18 cellular contexts compared by ENCODE assay signal in genomic region chr3:47525617-47526016, GRCh38. TPM values are rescaled to one million over a fixed set of nuclear protein-coding genes. Genes with fewer than 3 reads are reported as not detected.
A peak's percentile ranks its signal among the peaks of the same experiment; 100 is the strongest.
DNase-seq lines count a peak whose midpoint lies in the region; ATAC-seq and TF ChIP-seq lines count a peak whose summit lies in the region.
"Had no signal": no experiment of that assay in that cellular context is flagged by ENCODE, and none has a peak within 500 bp of the region (broad histone marks: within the 10 kb centered on the region; RNA-seq: fewer than 3 reads in every experiment).

No MANE protein-coding gene starts in this region.

- no peak overlapping the region for H3K27ac Mint-ChIP-seq in memory B cell
- H3K27ac Mint-ChIP-seq: B cell; CD4-positive, alpha-beta memory T cell had no signal

- no peaks in the 10 kb centered on the region for H4K20me1 ChIP-seq in BLaER1
- H4K20me1 ChIP-seq in osteoblast (ENCODE audit: insufficient read depth, low read length): no peaks in the 10 kb centered on the region

- no peak overlapping the region for H3K27ac ChIP-seq in BLaER1
- no peak overlapping the region for H3K27ac ChIP-seq in osteoblast (ENCODE audit: low read depth, low read length)
- H3K27ac ChIP-seq: 22Rv1, GM23248 had no signal

- H3K27me3 ChIP-seq in BLaER1 (no peaks in the 10 kb centered on the region), osteoblast (ENCODE audit: insufficient read depth, low read length) (no peaks in the 10 kb centered on the region)

- H3K4me2 ChIP-seq in BLaER1 (peak overlapping the region; percentile 36; the same call in 1 of the 2 replicates), osteoblast (ENCODE audit: insufficient read depth, low read length) (no peak overlapping the region)

- peaks cover 33% of the 10 kb centered on the region for H3K4me1 ChIP-seq in BLaER1
- no peaks in the 10 kb centered on the region for H3K4me1 ChIP-seq in osteoblast (ENCODE audit: insufficient read depth, low read length)

- no peaks in the 10 kb centered on the region for H3K36me3 ChIP-seq in BLaER1
- no peaks in the 10 kb centered on the region for H3K36me3 ChIP-seq in osteoblast (ENCODE audit: insufficient read depth, low read length)

- H3K36me3 Mint-ChIP-seq in memory B cell: peaks cover 5% of the 10 kb centered on the region

- peaks cover 10% of the 10 kb centered on the region for H3K4me1 Mint-ChIP-seq in memory B cell

- no peak overlapping the region for H2AFZ ChIP-seq in osteoblast (ENCODE audit: low read length)
- H2AFZ ChIP-seq: GM23248 had no signal

- H3K9me3 ChIP-seq in BLaER1 (peaks cover 24% of the 10 kb centered on the region), osteoblast (ENCODE audit: low read depth, low read length) (no peaks in the 10 kb centered on the region)

- no peak overlapping the region for H3K4me3 Mint-ChIP-seq in memory B cell
- H3K4me3 Mint-ChIP-seq: B cell; CD4-positive, alpha-beta memory T cell had no signal

- no peak for TF ChIP-seq CTCF in osteoblast (IDR thresholded peaks at IDR 0.05; ENCODE audit: extremely low read depth, low read depth, low read length)

- H3K9me3 Mint-ChIP-seq in memory B cell: peaks cover 4% of the 10 kb centered on the region

- H3K4me3 ChIP-seq in BLaER1 (no peak overlapping the region), osteoblast (ENCODE audit: insufficient read depth, low read length) (no peak overlapping the region)
- H3K4me3 ChIP-seq: GM23248 had no signal

- H3K79me2 ChIP-seq in osteoblast (ENCODE audit: insufficient read depth, low read length): no peaks in the 10 kb centered on the region

- H3K27me3 Mint-ChIP-seq in memory B cell: no peaks in the 10 kb centered on the region
- H3K27me3 Mint-ChIP-seq: B cell; CD4-positive, alpha-beta memory T cell had no signal

- H3K9ac ChIP-seq in BLaER1: no peak overlapping the region
- H3K9ac ChIP-seq: GM23248 had no signal

- DNase-seq in memory B cell (ENCODE audit: low spot score in 2 of 2) (no peak), osteoblast (ENCODE audit: insufficient read length, low spot score, missing footprints) (peak; percentile 17)
- DNase-seq: C1 segment of cervical spinal cord; Calu3; CD4-positive, alpha-beta memory T cell; COR-L47; DMS53; DMS79 treated with DMSO at 0.1 percent for 48 hours; GF-D8; GM23248; H7; HCEC 1CT had no signal

- ATAC-seq in memory B cell (ENCODE audit: low read depth) (peak; percentile 15), GM18520 (IDR thresholded peaks at IDR 0.05; ENCODE audit: unreplicated experiment) (no peak), GM19035 (IDR thresholded peaks at IDR 0.05; ENCODE audit: unreplicated experiment) (no peak), HG02798 (IDR thresholded peaks at IDR 0.05; ENCODE audit: poor library complexity, unreplicated experiment) (no peak)

RNA-seq across cellular contexts. Expression of gene ELP6, which starts 12.1 kb away (rescaled TPM):
- total RNA-seq in osteoblast: 23.5 and 27.4 TPM in 2 replicates

RNA-seq across cellular contexts. Expression of gene SCAP, which starts 49.9 kb away (rescaled TPM):
- 70.1 and 81.4 TPM in 2 replicates for total RNA-seq in osteoblast

RNA-seq across cellular contexts. Expression of gene CSPG5, which starts 53.0 kb away (rescaled TPM):
- total RNA-seq in osteoblast: under 0.01 and 0.29 TPM in 2 replicates
